ENCODE assay signal across 8 cellular contexts in genomic region chr1:115642168-115643072, GRCh38. TPM values are rescaled to one million over a fixed set of nuclear protein-coding genes. Genes with fewer than 3 reads are reported as not detected.
A peak's percentile ranks its signal among the peaks of the same experiment; 100 is the strongest.
DNase-seq lines count a peak whose midpoint lies in the region; ATAC-seq and TF ChIP-seq lines count a peak whose summit lies in the region.

No MANE protein-coding gene starts in this region.

- peak overlapping the region; percentile 55 for H3K4me3 ChIP-seq in parathyroid adenoma (ENCODE audit: low read depth, low read length)

- peak overlapping the region; percentile 65 for H2AFZ ChIP-seq in parathyroid adenoma

- DNase-seq in COLO668 (lab: John Stamatoyannopoulos, UW; ENCODE audit: unreplicated experiment) (peak; percentile 85), NCI-H345 (lab: John Stamatoyannopoulos, UW) (peak; percentile 72), head of caudate nucleus (peak in 35 of 42 donors; percentile 6 to 70 (median 36))
- no peak for DNase-seq in central memory CD4-positive, alpha-beta T cell

- no peaks in the 10 kb centered on the region for H3K4me1 ChIP-seq in parathyroid adenoma

- H3K4me3 Mint-ChIP-seq in activated T-helper 17 cell treated with anti-CD3 and anti-CD28 coated beads, Interleukin-2, amount 50 U/mL, for 72 hours: peak overlapping the region; percentile 84

- no peaks in the 10 kb centered on the region for H3K27me3 ChIP-seq in parathyroid adenoma (ENCODE audit: control insufficient read depth, insufficient read depth, low read length)

- peaks cover 2% of the 10 kb centered on the region for H3K79me2 ChIP-seq in parathyroid adenoma

- no peak overlapping the region for H3K27ac Mint-ChIP-seq in activated T-helper 17 cell treated with anti-CD3 and anti-CD28 coated beads, Interleukin-2, amount 50 U/mL, for 72 hours

- H3K27ac ChIP-seq in parathyroid adenoma: peak overlapping the region; percentile 29

- no peaks in the 10 kb centered on the region for H3K36me3 ChIP-seq in parathyroid adenoma (ENCODE audit: control insufficient read depth, insufficient read depth, low read length)

- peak; percentile 58 for ATAC-seq in GM19023 (IDR thresholded peaks at IDR 0.05; ENCODE audit: unreplicated experiment)
- ATAC-seq in HG03066 (IDR thresholded peaks at IDR 0.05; ENCODE audit: low read depth, unreplicated experiment): peak; percentile 67
- peak; percentile 58 for ATAC-seq in activated T-helper 17 cell treated with anti-CD3 and anti-CD28 coated beads, Interleukin-2, amount 50 U/mL, for 72 hours (replicated peaks)

- no peak overlapping the region for H3K9ac ChIP-seq in parathyroid adenoma

- TF ChIP-seq CTCF in parathyroid adenoma (IDR thresholded peaks at IDR 0.05): no peak

- H3K9me3 Mint-ChIP-seq in activated T-helper 17 cell treated with anti-CD3 and anti-CD28 coated beads, Interleukin-2, amount 50 U/mL, for 72 hours: peaks cover 15% of the 10 kb centered on the region

- peaks cover 24% of the 10 kb centered on the region for H3K27me3 Mint-ChIP-seq in activated T-helper 17 cell treated with anti-CD3 and anti-CD28 coated beads, Interleukin-2, amount 50 U/mL, for 72 hours

- H3K9me3 ChIP-seq in parathyroid adenoma (ENCODE audit: control insufficient read depth, low read length): no peaks in the 10 kb centered on the region

- peak overlapping the region; percentile 73 for H3K4me2 ChIP-seq in parathyroid adenoma (ENCODE audit: low read length)

- H3K4me1 Mint-ChIP-seq in activated T-helper 17 cell treated with anti-CD3 and anti-CD28 coated beads, Interleukin-2, amount 50 U/mL, for 72 hours: peaks cover 12% of the 10 kb centered on the region

- no peaks in the 10 kb centered on the region for H3K36me3 Mint-ChIP-seq in activated T-helper 17 cell treated with anti-CD3 and anti-CD28 coated beads, Interleukin-2, amount 50 U/mL, for 72 hours (ENCODE audit: low read depth)

- intact Hi-C loops in head of caudate nucleus (cut with DNase I): no loop called here

RNA-seq across cellular contexts. Expression of gene VANGL1, which starts 0.7 kb away (rescaled TPM):
- total RNA-seq in activated T-helper 17 cell treated with anti-CD3 and anti-CD28 coated beads, Interleukin-2, amount 50 U/mL, for 72 hours: 1 to 10 TPM; 4.2 to 6.8 TPM
